ENCODE assay signal across 8 cellular contexts in genomic region chr4:86498560-86499166, GRCh38.
DNase-seq lines count a peak whose midpoint lies in the region; ATAC-seq lines count a peak whose summit lies in the region.

No MANE protein-coding gene starts in this region.

- H3K27ac Mint-ChIP-seq in activated CD4-positive, alpha-beta T cell treated with anti-CD3 and anti-CD28 coated beads for 36 hours, result no peak overlapping the region

- POLR2A ChIA-PET in activated CD4-positive, alpha-beta T cell treated with anti-CD3 and anti-CD28 coated beads for 36 hours (lab: Charles Lee), result no interaction called here

- DNase-seq in activated CD4-positive, alpha-beta T cell treated with anti-CD3 and anti-CD28 coated beads for 36 hours, result no peak
- DNase-seq in activated CD4-positive, alpha-beta T cell treated with anti-CD3 and anti-CD28 coated beads, Interleukin-2, amount 50 U/mL, for 4 hours, result no peak
- DNase-seq in KBM-7 (peak; percentile 77), OCI-M2 (lab: John Stamatoyannopoulos, UW; ENCODE audit: unreplicated experiment) (peak; percentile 39), dermis blood vessel endothelial cell (peak; percentile 63), medulla oblongata (ENCODE audit: extremely low spot score) (peak; percentile 84), activated gamma-delta T cell (lab: John Stamatoyannopoulos, UW) (no peak)

- intact Hi-C loops in activated CD4-positive, alpha-beta T cell treated with anti-CD3 and anti-CD28 coated beads for 36 hours (cut with DNase I, micrococcal nuclease), result loop anchor here in 1 of 2 experiments (1.0 to 5.0 kb wide), 2 partner anchors 397 to 739 kb away; no protein-coding TSS in a partner anchor

- no peaks in the 10 kb centered on the region for H3K4me1 Mint-ChIP-seq in activated CD4-positive, alpha-beta T cell treated with anti-CD3 and anti-CD28 coated beads for 36 hours

- no peak overlapping the region for H3K4me3 Mint-ChIP-seq in activated CD4-positive, alpha-beta T cell treated with anti-CD3 and anti-CD28 coated beads for 36 hours

- in situ Hi-C loops in KBM-7 (cut with MboI; ENCODE audit: low pct_unique_long_range_greater_than_20kb, low sequenced_read_pairs), result no loop called here

- no peaks in the 10 kb centered on the region for H3K36me3 Mint-ChIP-seq in activated CD4-positive, alpha-beta T cell treated with anti-CD3 and anti-CD28 coated beads for 36 hours (ENCODE audit: low read depth)

- no peaks in the 10 kb centered on the region for H3K9me3 Mint-ChIP-seq in activated CD4-positive, alpha-beta T cell treated with anti-CD3 and anti-CD28 coated beads for 36 hours (ENCODE audit: low read depth)

- CTCF ChIA-PET in activated CD4-positive, alpha-beta T cell treated with anti-CD3 and anti-CD28 coated beads for 36 hours (lab: Charles Lee), result interaction anchor here (0.6 to 7.4 kb wide), 27 partner anchors 9 to 594 kb away, joined by 3 to 91 read pairs (median 4); partner anchors contain the start of gene PTPN13

- peaks cover 8% of the 10 kb centered on the region for H3K27me3 Mint-ChIP-seq in activated CD4-positive, alpha-beta T cell treated with anti-CD3 and anti-CD28 coated beads for 36 hours

- peak; percentile 84 for ATAC-seq in activated CD4-positive, alpha-beta T cell treated with anti-CD3 and anti-CD28 coated beads for 36 hours
- ATAC-seq in GM21825 (IDR thresholded peaks at IDR 0.05; ENCODE audit: unreplicated experiment), result peak; percentile 81

Comparison
In these comparisons a context has a peak if more than half of its experiments do, and no peak if none do; other contexts are left out.
1. DNase-seq: peak in KBM-7 (single experiment), OCI-M2 (single experiment), dermis blood vessel endothelial cell (single experiment) and medulla oblongata (single experiment); none in activated CD4-positive, alpha-beta T cell treated with anti-CD3 and anti-CD28 coated beads for 36 hours (single experiment), activated CD4-positive, alpha-beta T cell treated with anti-CD3 and anti-CD28 coated beads, Interleukin-2, amount 50 U/mL, for 4 hours (0 of 2) and activated gamma-delta T cell (single experiment).